ENCODE assay signal across 8 cellular contexts in the genomic region with DNA sequence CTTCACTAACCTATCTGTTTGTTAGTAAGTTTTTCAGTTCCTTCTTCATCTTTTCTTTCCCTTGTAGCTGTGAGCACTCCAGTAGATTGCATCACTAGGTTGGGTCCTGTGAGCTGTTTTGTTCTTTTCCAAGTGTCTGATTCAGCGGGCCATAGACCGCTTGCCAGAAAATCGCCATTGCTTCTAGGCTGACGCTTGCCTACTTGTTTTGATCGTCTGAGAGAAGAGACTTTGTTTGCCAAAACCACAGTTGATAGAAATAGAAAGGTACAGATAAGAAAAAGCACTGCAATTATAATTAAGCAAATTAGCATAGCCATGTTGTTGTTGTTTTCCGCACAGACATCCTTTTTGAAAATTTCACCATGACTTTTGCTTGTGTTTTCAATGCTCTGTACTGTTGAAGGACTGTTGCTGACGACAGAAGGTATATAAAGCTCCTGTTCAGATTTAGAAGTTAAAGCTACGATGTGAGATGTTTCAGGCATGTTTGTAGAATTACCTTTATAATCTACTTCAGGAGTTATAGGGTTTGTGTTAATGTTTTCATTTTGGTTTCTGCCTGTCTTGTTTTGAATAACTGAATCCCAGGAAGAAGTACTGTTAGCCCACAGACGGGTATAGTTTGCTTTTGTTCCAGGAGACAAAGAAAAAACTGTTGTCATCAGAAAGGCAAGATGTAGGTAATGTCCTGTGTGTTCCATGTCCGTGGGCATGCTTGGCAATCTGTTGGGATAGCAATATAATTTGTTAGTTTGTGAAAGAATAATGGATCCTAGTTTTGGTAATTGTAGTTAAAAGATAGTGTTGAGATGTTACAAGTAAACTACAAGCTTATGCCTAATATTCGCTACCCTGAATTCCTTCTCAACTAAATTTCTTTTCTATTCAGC. TPM values are rescaled to one million over a fixed set of nuclear protein-coding genes. Genes with fewer than 3 reads are reported as not detected.
A peak's percentile ranks its signal among the peaks of the same experiment; 100 is the strongest.
DNase-seq lines count a peak whose midpoint lies in the region; ATAC-seq and TF ChIP-seq lines count a peak whose summit lies in the region.

No MANE protein-coding gene starts in this region.

- TF ChIP-seq POLR2A in body of pancreas (IDR thresholded peaks at IDR 0.05) (no peak), right lobe of liver (IDR thresholded peaks at IDR 0.05) (no peak)

- ATAC-seq in HG02852 (IDR thresholded peaks at IDR 0.05; ENCODE audit: unreplicated experiment), result peak; percentile 41
- ATAC-seq in T-helper 17 cell, result peak; percentile 47
- ATAC-seq in body of pancreas, result no peak
- peak; percentile 40 to 46 (median 43) for ATAC-seq in right lobe of liver
- peak; percentile 43 to 48 for ATAC-seq in stimulated activated naive B cell treated with anti-CD40 and anti-IgM and Interleukin-4, amounts not matched to agents 10 μg/mL and 1 μg/mL and 100 μg/mL, for 72 hours (replicated peaks)
- no peak for ATAC-seq in GM21447 (IDR thresholded peaks at IDR 0.05; ENCODE audit: unreplicated experiment)

- TF ChIP-seq CTCF in body of pancreas (IDR thresholded peaks at IDR 0.05), result no peak
- no peak for TF ChIP-seq CTCF in right lobe of liver (IDR thresholded peaks at IDR 0.05)

- 70 to 72% methylated on average over 11 of the region's 11 CpGs for whole genome bisulfite sequencing in body of pancreas, 2 donors
- 62% methylated on average over 11 of the region's 11 CpGs for WGBS in right lobe of liver (ENCODE audit: insufficient coverage, low coverage, low lambda C conversion rate, missing lambda C conversion rate)

- H3K27ac ChIP-seq in CD4-positive, alpha-beta memory T cell (ENCODE audit: low read depth, low read length), result peak overlapping the region; percentile 73
- H3K27ac ChIP-seq in body of pancreas (peak overlapping the region in 1 of 4 donors; percentile 59), right lobe of liver (peak overlapping the region in 2 of 3 donors; percentile 14 to 46)

- H3K9me3 ChIP-seq in CD4-positive, alpha-beta memory T cell (ENCODE audit: control insufficient read depth in 1 of 2, low read length in 2 of 2), result no peaks in the 10 kb centered on the region
- H3K9me3 ChIP-seq in T-helper 17 cell (ENCODE audit: control insufficient read depth, low read length, poor library complexity, severe bottlenecking) (no peaks in the 10 kb centered on the region), body of pancreas (no peaks in the 10 kb centered on the region), right lobe of liver (no peaks in the 10 kb centered on the region)

- intact Hi-C loops in CD4-positive, alpha-beta memory T cell (cut with micrococcal nuclease), result loop anchor here (5.0 kb wide), 1 partner anchor 496 kb away; the partner anchor contains the start of gene CRLF3
- intact Hi-C loops in body of pancreas (cut with DNase I) (no loop called here), right lobe of liver (cut with DNase I) (no loop called here)

- H3K36me3 Mint-ChIP-seq in CD4-positive, alpha-beta memory T cell, result peaks cover 12 to 36% of the 10 kb centered on the region in 2 donors
- peaks cover 6% of the 10 kb centered on the region for H3K36me3 Mint-ChIP-seq in T-helper 17 cell (ENCODE audit: low read depth)
- H3K36me3 Mint-ChIP-seq in stimulated activated naive B cell treated with anti-CD40 and anti-IgM and Interleukin-4, amounts not matched to agents 10 μg/mL and 1 μg/mL and 100 μg/mL, for 72 hours, result peaks cover 19% of the 10 kb centered on the region in 2 donors

- peak overlapping the region; percentile 86 to 95 (median 90) for H3K4me3 Mint-ChIP-seq in CD4-positive, alpha-beta memory T cell
- H3K4me3 Mint-ChIP-seq in T-helper 17 cell, result peak overlapping the region; percentile 96
- H3K4me3 Mint-ChIP-seq in stimulated activated naive B cell treated with anti-CD40 and anti-IgM and Interleukin-4, amounts not matched to agents 10 μg/mL and 1 μg/mL and 100 μg/mL, for 72 hours, result peak overlapping the region; percentile 77 to 83

- DNase-seq in CD4-positive, alpha-beta memory T cell, result peak; percentile 64 to 89 (median 69)
- DNase-seq in T-helper 17 cell (peak in 2 of 3 donors; percentile 34 to 48), body of pancreas (peak in 3 of 4 donors; percentile 31 to 65 (median 34)), right lobe of liver (no peak), NCI-H1694 (lab: John Stamatoyannopoulos, UW) (no peak)
- peak; percentile 39 for DNase-seq in stimulated activated naive B cell treated with anti-CD40 and anti-IgM and Interleukin-4, amounts not matched to agents 10 μg/mL and 1 μg/mL and 100 μg/mL, for 72 hours

- no peaks in the 10 kb centered on the region for H3K36me3 ChIP-seq in CD4-positive, alpha-beta memory T cell (ENCODE audit: insufficient read depth, low read length)
- no peaks in the 10 kb centered on the region for H3K36me3 ChIP-seq in body of pancreas (replicated peaks in 1 of 2; ENCODE audit: insufficient read depth in 1 of 2, low read depth in 2 of 2)
- no peaks in the 10 kb centered on the region for H3K36me3 ChIP-seq in right lobe of liver

- CTCF ChIA-PET in CD4-positive, alpha-beta memory T cell (lab: Charles Lee; ENCODE audit: partially characterized antibody), result interaction anchor here (1.0 to 2.2 kb wide), 3 partner anchors 52 to 102 kb away, joined by 3 to 6 read pairs (median 6); no protein-coding TSS in a partner anchor

- peak overlapping the region; percentile 92 to 97 (median 93) for H3K27ac Mint-ChIP-seq in CD4-positive, alpha-beta memory T cell
- peak overlapping the region; percentile 100 for H3K27ac Mint-ChIP-seq in T-helper 17 cell
- H3K27ac Mint-ChIP-seq in stimulated activated naive B cell treated with anti-CD40 and anti-IgM and Interleukin-4, amounts not matched to agents 10 μg/mL and 1 μg/mL and 100 μg/mL, for 72 hours, result peak overlapping the region; percentile 94

- H3K27me3 Mint-ChIP-seq in CD4-positive, alpha-beta memory T cell, result no peaks in the 10 kb centered on the region
- no peaks in the 10 kb centered on the region for H3K27me3 Mint-ChIP-seq in T-helper 17 cell
- no peaks in the 10 kb centered on the region for H3K27me3 Mint-ChIP-seq in stimulated activated naive B cell treated with anti-CD40 and anti-IgM and Interleukin-4, amounts not matched to agents 10 μg/mL and 1 μg/mL and 100 μg/mL, for 72 hours

- peaks cover 48% of the 10 kb centered on the region for H3K4me1 ChIP-seq in CD4-positive, alpha-beta memory T cell (ENCODE audit: insufficient read depth, low read length)
- H3K4me1 ChIP-seq in body of pancreas (peaks cover 4% of the 10 kb centered on the region), right lobe of liver (no peaks in the 10 kb centered on the region)

- no peaks in the 10 kb centered on the region for H3K27me3 ChIP-seq in CD4-positive, alpha-beta memory T cell (ENCODE audit: insufficient read depth, low read length)
- H3K27me3 ChIP-seq in body of pancreas (no peaks in the 10 kb centered on the region), right lobe of liver (no peaks in the 10 kb centered on the region)

- H3K4me1 Mint-ChIP-seq in CD4-positive, alpha-beta memory T cell, result peaks cover 29 to 62% (median 38%) of the 10 kb centered on the region in 4 donors
- peaks cover 29% of the 10 kb centered on the region for H3K4me1 Mint-ChIP-seq in T-helper 17 cell
- peaks cover 16 to 39% of the 10 kb centered on the region in 2 donors for H3K4me1 Mint-ChIP-seq in stimulated activated naive B cell treated with anti-CD40 and anti-IgM and Interleukin-4, amounts not matched to agents 10 μg/mL and 1 μg/mL and 100 μg/mL, for 72 hours

- POLR2A ChIA-PET in CD4-positive, alpha-beta memory T cell (lab: Charles Lee; ENCODE audit: partially characterized antibody), result interaction anchor here (0.7 to 8.2 kb wide), 7 partner anchors 9 to 170 kb away, joined by 3 to 197 read pairs (median 4); partner anchors contain the start of gene EVI2B

- no peaks in the 10 kb centered on the region for H3K9me3 Mint-ChIP-seq in CD4-positive, alpha-beta memory T cell
- H3K9me3 Mint-ChIP-seq in stimulated activated naive B cell treated with anti-CD40 and anti-IgM and Interleukin-4, amounts not matched to agents 10 μg/mL and 1 μg/mL and 100 μg/mL, for 72 hours, result peaks cover 0 to 3% of the 10 kb centered on the region in 2 donors

- peak overlapping the region; percentile 87 to 92 for H3K4me3 ChIP-seq in CD4-positive, alpha-beta memory T cell (ENCODE audit: low read length in 2 of 2)
- H3K4me3 ChIP-seq in body of pancreas (no peak overlapping the region), right lobe of liver (no peak overlapping the region)

RNA-seq across cellular contexts. Expression of gene EVI2A, which starts 2.9 kb away (rescaled TPM):
- total RNA-seq in CD4-positive, alpha-beta memory T cell, result 100 to 1,000 TPM; 133 to 139 TPM
- polyA plus RNA-seq in CD4-positive, alpha-beta memory T cell, result 10 to 100 TPM; 70.1 to 76.9 TPM
- total RNA-seq in T-helper 17 cell (10 to 100 TPM; 34.5 to 41.5 TPM), body of pancreas (1 to 10 TPM in 1 of 2 donors, not detected in 1; 3.1 TPM), right lobe of liver (1 to 10 TPM in 5 of 6 experiments, under 1 TPM in 1; 0.26 to 5.5 (median 2.4) TPM)

RNA-seq across cellular contexts. Expression of gene EVI2B, which starts 4.7 kb away (rescaled TPM):
- total RNA-seq in CD4-positive, alpha-beta memory T cell, result 100 to 1,000 TPM; 174 to 176 TPM
- 100 to 1,000 TPM in 1 of 2 donors, 10 to 100 TPM in 1; 99.2 to 103 TPM for polyA plus RNA-seq in CD4-positive, alpha-beta memory T cell
- 100 to 1,000 TPM; 106 TPM for total RNA-seq in T-helper 17 cell
- total RNA-seq in body of pancreas, result 1 to 10 TPM in 1 of 2 donors, under 1 TPM in 1; 0.99 to 4.9 TPM
- 1 to 10 TPM; 1.5 to 9.4 (median 4.9) TPM for total RNA-seq in right lobe of liver

RNA-seq across cellular contexts. Expression of gene OMG, which starts 21.5 kb away (rescaled TPM):
- under 1 TPM; 0.69 to 0.84 TPM for total RNA-seq in CD4-positive, alpha-beta memory T cell
- polyA plus RNA-seq in CD4-positive, alpha-beta memory T cell, result under 1 TPM in 1 of 2 donors, not detected in 1; 0.61 TPM
- total RNA-seq in T-helper 17 cell (under 1 TPM; 0.60 to 0.65 TPM), body of pancreas (1 to 10 TPM in 1 of 2 donors, not detected in 1; 1.8 TPM), right lobe of liver (under 1 TPM in 2 of 6 experiments, not detected in 4; 0.29 to 0.62 TPM)

Comparison
In these comparisons a context has a peak if more than half of its experiments do, and no peak if none do; other contexts are left out.
1. DNase-seq: peak in CD4-positive, alpha-beta memory T cell (5 of 5), T-helper 17 cell (2 of 3), body of pancreas (3 of 4) and stimulated activated naive B cell treated with anti-CD40 and anti-IgM and Interleukin-4, amounts not matched to agents 10 μg/mL and 1 μg/mL and 100 μg/mL, for 72 hours (single experiment); none in right lobe of liver (0 of 3) and NCI-H1694 (single experiment).
2. H3K4me3 ChIP-seq: peak in CD4-positive, alpha-beta memory T cell (2 of 2); none in body of pancreas (0 of 2) and right lobe of liver (0 of 3).
3. ATAC-seq: peak in HG02852 (single experiment), T-helper 17 cell (single experiment), right lobe of liver (4 of 4) and stimulated activated naive B cell treated with anti-CD40 and anti-IgM and Interleukin-4, amounts not matched to agents 10 μg/mL and 1 μg/mL and 100 μg/mL, for 72 hours (2 of 2); none in body of pancreas (single experiment) and GM21447 (single experiment).
4. RNA of gene EVI2A, which starts 2.9 kb away (total RNA-seq): 133 to 139 TPM in CD4-positive, alpha-beta memory T cell and 34.5 to 41.5 TPM in T-helper 17 cell; 3.1 TPM in body of pancreas and 0.26 to 5.5 TPM in right lobe of liver; every median in the first group is over 4 times any median in the second.
5. RNA of gene EVI2B, which starts 4.7 kb away (total RNA-seq): 174 to 176 TPM in CD4-positive, alpha-beta memory T cell and 106 TPM in T-helper 17 cell; 1.5 to 9.4 TPM in right lobe of liver and 0.99 to 4.9 TPM in body of pancreas; every median in the first group is over 10 times any median in the second.
6. Peak in every context shown above with its lines, with median percentiles within 50 percentile points of each other: H3K27ac Mint-ChIP-seq and H3K4me3 Mint-ChIP-seq.